Comparison of ENCODE assay signal across 1 cellular context in the genomic region with DNA sequence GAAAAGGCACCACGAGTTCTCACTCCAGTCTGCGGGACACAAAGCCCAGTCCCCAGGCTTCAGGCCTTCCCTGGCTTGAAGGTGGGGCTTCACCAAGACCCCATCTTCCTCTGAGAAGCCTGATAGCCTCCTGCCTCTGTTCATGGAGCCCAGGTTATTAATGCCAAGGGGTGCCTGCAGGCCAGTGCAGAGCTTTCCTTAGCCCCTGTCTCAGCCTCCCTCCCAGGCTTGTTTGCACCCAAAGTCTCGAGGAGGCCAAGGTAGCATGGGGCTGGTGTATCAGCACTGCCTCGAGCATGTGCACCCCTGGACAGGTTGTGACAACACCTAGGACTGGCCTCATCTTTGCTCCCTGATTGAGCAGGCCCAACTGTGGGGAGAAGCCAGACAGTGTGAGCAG.
TF ChIP-seq lines count a peak whose summit lies in the region.

No MANE protein-coding gene starts in this region.

TF ChIP-seq in H1, 55 proteins besides CTCF, POLR2A, EP300 and RAD21:
- TF ChIP-seq YY1 (IDR thresholded peaks at IDR 0.05; ENCODE audit: low read depth, low read length): no peak
- no peak for TF ChIP-seq FOSL1 (IDR thresholded peaks at IDR 0.05; ENCODE audit: insufficient read depth, low read depth, low read length)
- TF ChIP-seq, protein P1, sequence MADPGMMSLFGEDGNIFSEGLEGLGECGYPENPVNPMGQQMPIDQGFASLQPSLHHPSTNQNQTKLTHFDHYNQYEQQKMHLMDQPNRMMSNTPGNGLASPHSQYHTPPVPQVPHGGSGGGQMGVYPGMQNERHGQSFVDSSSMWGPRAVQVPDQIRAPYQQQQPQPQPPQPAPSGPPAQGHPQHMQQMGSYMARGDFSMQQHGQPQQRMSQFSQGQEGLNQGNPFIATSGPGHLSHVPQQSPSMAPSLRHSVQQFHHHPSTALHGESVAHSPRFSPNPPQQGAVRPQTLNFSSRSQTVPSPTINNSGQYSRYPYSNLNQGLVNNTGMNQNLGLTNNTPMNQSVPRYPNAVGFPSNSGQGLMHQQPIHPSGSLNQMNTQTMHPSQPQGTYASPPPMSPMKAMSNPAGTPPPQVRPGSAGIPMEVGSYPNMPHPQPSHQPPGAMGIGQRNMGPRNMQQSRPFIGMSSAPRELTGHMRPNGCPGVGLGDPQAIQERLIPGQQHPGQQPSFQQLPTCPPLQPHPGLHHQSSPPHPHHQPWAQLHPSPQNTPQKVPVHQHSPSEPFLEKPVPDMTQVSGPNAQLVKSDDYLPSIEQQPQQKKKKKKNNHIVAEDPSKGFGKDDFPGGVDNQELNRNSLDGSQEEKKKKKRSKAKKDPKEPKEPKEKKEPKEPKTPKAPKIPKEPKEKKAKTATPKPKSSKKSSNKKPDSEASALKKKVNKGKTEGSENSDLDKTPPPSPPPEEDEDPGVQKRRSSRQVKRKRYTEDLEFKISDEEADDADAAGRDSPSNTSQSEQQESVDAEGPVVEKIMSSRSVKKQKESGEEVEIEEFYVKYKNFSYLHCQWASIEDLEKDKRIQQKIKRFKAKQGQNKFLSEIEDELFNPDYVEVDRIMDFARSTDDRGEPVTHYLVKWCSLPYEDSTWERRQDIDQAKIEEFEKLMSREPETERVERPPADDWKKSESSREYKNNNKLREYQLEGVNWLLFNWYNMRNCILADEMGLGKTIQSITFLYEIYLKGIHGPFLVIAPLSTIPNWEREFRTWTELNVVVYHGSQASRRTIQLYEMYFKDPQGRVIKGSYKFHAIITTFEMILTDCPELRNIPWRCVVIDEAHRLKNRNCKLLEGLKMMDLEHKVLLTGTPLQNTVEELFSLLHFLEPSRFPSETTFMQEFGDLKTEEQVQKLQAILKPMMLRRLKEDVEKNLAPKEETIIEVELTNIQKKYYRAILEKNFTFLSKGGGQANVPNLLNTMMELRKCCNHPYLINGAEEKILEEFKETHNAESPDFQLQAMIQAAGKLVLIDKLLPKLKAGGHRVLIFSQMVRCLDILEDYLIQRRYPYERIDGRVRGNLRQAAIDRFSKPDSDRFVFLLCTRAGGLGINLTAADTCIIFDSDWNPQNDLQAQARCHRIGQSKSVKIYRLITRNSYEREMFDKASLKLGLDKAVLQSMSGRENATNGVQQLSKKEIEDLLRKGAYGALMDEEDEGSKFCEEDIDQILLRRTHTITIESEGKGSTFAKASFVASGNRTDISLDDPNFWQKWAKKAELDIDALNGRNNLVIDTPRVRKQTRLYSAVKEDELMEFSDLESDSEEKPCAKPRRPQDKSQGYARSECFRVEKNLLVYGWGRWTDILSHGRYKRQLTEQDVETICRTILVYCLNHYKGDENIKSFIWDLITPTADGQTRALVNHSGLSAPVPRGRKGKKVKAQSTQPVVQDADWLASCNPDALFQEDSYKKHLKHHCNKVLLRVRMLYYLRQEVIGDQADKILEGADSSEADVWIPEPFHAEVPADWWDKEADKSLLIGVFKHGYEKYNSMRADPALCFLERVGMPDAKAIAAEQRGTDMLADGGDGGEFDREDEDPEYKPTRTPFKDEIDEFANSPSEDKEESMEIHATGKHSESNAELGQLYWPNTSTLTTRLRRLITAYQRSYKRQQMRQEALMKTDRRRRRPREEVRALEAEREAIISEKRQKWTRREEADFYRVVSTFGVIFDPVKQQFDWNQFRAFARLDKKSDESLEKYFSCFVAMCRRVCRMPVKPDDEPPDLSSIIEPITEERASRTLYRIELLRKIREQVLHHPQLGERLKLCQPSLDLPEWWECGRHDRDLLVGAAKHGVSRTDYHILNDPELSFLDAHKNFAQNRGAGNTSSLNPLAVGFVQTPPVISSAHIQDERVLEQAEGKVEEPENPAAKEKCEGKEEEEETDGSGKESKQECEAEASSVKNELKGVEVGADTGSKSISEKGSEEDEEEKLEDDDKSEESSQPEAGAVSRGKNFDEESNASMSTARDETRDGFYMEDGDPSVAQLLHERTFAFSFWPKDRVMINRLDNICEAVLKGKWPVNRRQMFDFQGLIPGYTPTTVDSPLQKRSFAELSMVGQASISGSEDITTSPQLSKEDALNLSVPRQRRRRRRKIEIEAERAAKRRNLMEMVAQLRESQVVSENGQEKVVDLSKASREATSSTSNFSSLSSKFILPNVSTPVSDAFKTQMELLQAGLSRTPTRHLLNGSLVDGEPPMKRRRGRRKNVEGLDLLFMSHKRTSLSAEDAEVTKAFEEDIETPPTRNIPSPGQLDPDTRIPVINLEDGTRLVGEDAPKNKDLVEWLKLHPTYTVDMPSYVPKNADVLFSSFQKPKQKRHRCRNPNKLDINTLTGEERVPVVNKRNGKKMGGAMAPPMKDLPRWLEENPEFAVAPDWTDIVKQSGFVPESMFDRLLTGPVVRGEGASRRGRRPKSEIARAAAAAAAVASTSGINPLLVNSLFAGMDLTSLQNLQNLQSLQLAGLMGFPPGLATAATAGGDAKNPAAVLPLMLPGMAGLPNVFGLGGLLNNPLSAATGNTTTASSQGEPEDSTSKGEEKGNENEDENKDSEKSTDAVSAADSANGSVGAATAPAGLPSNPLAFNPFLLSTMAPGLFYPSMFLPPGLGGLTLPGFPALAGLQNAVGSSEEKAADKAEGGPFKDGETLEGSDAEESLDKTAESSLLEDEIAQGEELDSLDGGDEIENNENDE (IDR thresholded peaks at IDR 0.05; ENCODE audit: insufficient replicate concordance, low read length): no peak
- no peak for TF ChIP-seq ZNF274 (IDR thresholded peaks at IDR 0.05; ENCODE audit: borderline replicate concordance, extremely low read depth, low read length)
- no peak for TF ChIP-seq GTF2F1 (IDR thresholded peaks at IDR 0.05; ENCODE audit: borderline replicate concordance, low read depth, low read length)
- no peak for TF ChIP-seq SIX5 (IDR thresholded peaks at IDR 0.05; ENCODE audit: low read depth, low read length)
- no peak for TF ChIP-seq BCL11A (IDR thresholded peaks at IDR 0.05; ENCODE audit: low read depth in 2 of 2, low read length in 2 of 2)
- no peak for TF ChIP-seq JUND (IDR thresholded peaks at IDR 0.05; ENCODE audit: low read length)
- no peak for TF ChIP-seq KDM4A (IDR thresholded peaks at IDR 0.05; ENCODE audit: low read depth, low read length, severe bottlenecking)
- TF ChIP-seq MAFK (IDR thresholded peaks at IDR 0.05; ENCODE audit: low read depth, low read length): no peak
- no peak for TF ChIP-seq CHD2 (IDR thresholded peaks at IDR 0.05; ENCODE audit: low read length)
- TF ChIP-seq HDAC6 (IDR thresholded peaks at IDR 0.05; ENCODE audit: low read depth, low read length): no peak
- TF ChIP-seq, protein P2, sequence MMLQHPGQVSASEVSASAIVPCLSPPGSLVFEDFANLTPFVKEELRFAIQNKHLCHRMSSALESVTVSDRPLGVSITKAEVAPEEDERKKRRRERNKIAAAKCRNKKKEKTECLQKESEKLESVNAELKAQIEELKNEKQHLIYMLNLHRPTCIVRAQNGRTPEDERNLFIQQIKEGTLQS (IDR thresholded peaks at IDR 0.05; ENCODE audit: insufficient read depth, low read depth, low read length): no peak
- TF ChIP-seq GABPA (IDR thresholded peaks at IDR 0.05; ENCODE audit: borderline replicate concordance, insufficient read depth, low read length): no peak
- TF ChIP-seq CBX5 (IDR thresholded peaks at IDR 0.05; ENCODE audit: low read depth, low read length): no peak
- TF ChIP-seq TCF12 (IDR thresholded peaks at IDR 0.05; ENCODE audit: low read depth, low read length): no peak
- TF ChIP-seq, protein P3, sequence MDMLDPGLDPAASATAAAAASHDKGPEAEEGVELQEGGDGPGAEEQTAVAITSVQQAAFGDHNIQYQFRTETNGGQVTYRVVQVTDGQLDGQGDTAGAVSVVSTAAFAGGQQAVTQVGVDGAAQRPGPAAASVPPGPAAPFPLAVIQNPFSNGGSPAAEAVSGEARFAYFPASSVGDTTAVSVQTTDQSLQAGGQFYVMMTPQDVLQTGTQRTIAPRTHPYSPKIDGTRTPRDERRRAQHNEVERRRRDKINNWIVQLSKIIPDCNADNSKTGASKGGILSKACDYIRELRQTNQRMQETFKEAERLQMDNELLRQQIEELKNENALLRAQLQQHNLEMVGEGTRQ (IDR thresholded peaks at IDR 0.05; ENCODE audit: low read length): no peak
- no peak for TF ChIP-seq RNF2 (IDR thresholded peaks at IDR 0.05; ENCODE audit: borderline replicate concordance, low read depth, low read length, missing control alignments, poor library complexity, severe bottlenecking)
- TF ChIP-seq, protein P4, sequence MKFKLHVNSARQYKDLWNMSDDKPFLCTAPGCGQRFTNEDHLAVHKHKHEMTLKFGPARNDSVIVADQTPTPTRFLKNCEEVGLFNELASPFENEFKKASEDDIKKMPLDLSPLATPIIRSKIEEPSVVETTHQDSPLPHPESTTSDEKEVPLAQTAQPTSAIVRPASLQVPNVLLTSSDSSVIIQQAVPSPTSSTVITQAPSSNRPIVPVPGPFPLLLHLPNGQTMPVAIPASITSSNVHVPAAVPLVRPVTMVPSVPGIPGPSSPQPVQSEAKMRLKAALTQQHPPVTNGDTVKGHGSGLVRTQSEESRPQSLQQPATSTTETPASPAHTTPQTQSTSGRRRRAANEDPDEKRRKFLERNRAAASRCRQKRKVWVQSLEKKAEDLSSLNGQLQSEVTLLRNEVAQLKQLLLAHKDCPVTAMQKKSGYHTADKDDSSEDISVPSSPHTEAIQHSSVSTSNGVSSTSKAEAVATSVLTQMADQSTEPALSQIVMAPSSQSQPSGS (IDR thresholded peaks at IDR 0.05; ENCODE audit: low read length): no peak
TF ChIP-seq in H1: peak in this region for 0.
